9 cellular contexts compared by ENCODE assay signal in the genomic region with DNA sequence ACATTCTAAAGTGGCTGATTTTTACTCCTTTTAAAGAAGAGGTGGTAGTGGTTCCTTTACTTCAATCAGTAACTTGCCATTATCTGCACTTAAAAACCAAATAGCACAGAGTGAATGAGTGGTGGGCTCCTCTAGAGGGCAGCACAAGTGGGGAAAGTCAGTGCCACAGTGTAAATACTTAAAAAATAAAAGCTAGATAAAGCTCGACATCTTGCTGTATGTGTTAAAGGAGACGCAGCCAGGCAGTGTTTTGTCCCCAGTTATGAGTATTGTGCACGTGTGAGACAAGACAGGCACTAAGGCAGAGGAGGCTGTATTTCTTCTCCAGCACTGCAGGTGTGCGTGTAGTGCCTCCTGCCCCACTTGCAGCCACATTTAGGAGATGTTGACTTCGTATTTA. TPM values are rescaled to one million over a fixed set of nuclear protein-coding genes. Genes with fewer than 3 reads are reported as not detected.
DNase-seq lines count a peak whose midpoint lies in the region; ATAC-seq and TF ChIP-seq lines count a peak whose summit lies in the region.
"Had no signal": no experiment of that assay in that cellular context is flagged by ENCODE, and none has a peak within 500 bp of the region (broad histone marks: within the 10 kb centered on the region; RNA-seq: fewer than 3 reads in every experiment).

No MANE protein-coding gene starts in this region.

- peak in 5 of 6 experiments; percentile 24 to 44 (median 37) for TF ChIP-seq CTCF in upper lobe of left lung (IDR thresholded peaks at IDR 0.05)

- H3K9me3 ChIP-seq in upper lobe of left lung, result no peaks in the 10 kb centered on the region

- H3K4me3 ChIP-seq in upper lobe of left lung, result no peak overlapping the region

- POLR2A ChIA-PET in activated CD8-positive, alpha-beta T cell treated with anti-CD3 and anti-CD28 coated beads, Interleukin-2, amount 10 ng/mL, durations not matched to agents 7 days and 5 days (lab: Charles Lee), result no interaction called here

- TF ChIP-seq POLR2A in upper lobe of left lung (IDR thresholded peaks at IDR 0.05), result no peak

- H3K36me3 Mint-ChIP-seq in activated CD8-positive, alpha-beta T cell treated with anti-CD3 and anti-CD28 coated beads, Interleukin-2, amount 10 ng/mL, durations not matched to agents 7 days and 5 days (ENCODE audit: low read depth), result peaks cover 20% of the 10 kb centered on the region

- ATAC-seq in GM19025 (IDR thresholded peaks at IDR 0.05; ENCODE audit: low read depth, unreplicated experiment) (peak; percentile 66), upper lobe of left lung (ENCODE audit: low FRiP score in 2 of 2) (peak in 1 of 2 donors; percentile 63), GM18502 (IDR thresholded peaks at IDR 0.05; ENCODE audit: poor library complexity, unreplicated experiment) (no peak)
- ATAC-seq in activated CD8-positive, alpha-beta T cell treated with anti-CD3 and anti-CD28 coated beads, Interleukin-2, amount 10 ng/mL, durations not matched to agents 7 days and 5 days, result peak; percentile 71

- no peak overlapping the region for H3K4me3 Mint-ChIP-seq in activated CD8-positive, alpha-beta T cell treated with anti-CD3 and anti-CD28 coated beads, Interleukin-2, amount 10 ng/mL, durations not matched to agents 7 days and 5 days
- H3K4me3 Mint-ChIP-seq: natural killer cell treated with Interleukin-12 subunit alpha and Interleukin-12 subunit beta and Interleukin-15 and Interleukin-18, amount 100 ng/mL, for 72 hours had no signal

- H3K27ac Mint-ChIP-seq in activated CD8-positive, alpha-beta T cell treated with anti-CD3 and anti-CD28 coated beads, Interleukin-2, amount 10 ng/mL, durations not matched to agents 7 days and 5 days, result no peak overlapping the region
- H3K27ac Mint-ChIP-seq: natural killer cell treated with Interleukin-12 subunit alpha and Interleukin-12 subunit beta and Interleukin-15 and Interleukin-18, amount 100 ng/mL, for 72 hours had no signal

- WGBS in upper lobe of left lung, 2 donors, result 63 to 67% methylated on average over 5 of the region's 5 CpGs

- peaks cover 4% of the 10 kb centered on the region for H3K4me1 Mint-ChIP-seq in activated CD8-positive, alpha-beta T cell treated with anti-CD3 and anti-CD28 coated beads, Interleukin-2, amount 10 ng/mL, durations not matched to agents 7 days and 5 days (ENCODE audit: low read depth)

- no peak overlapping the region for H3K27ac ChIP-seq in upper lobe of left lung

- H3K27me3 Mint-ChIP-seq in activated CD8-positive, alpha-beta T cell treated with anti-CD3 and anti-CD28 coated beads, Interleukin-2, amount 10 ng/mL, durations not matched to agents 7 days and 5 days (ENCODE audit: low read depth), result no peaks in the 10 kb centered on the region
- H3K27me3 Mint-ChIP-seq: natural killer cell treated with Interleukin-12 subunit alpha and Interleukin-12 subunit beta and Interleukin-15 and Interleukin-18, amount 100 ng/mL, for 72 hours had no signal

- no peaks in the 10 kb centered on the region for H3K4me1 ChIP-seq in upper lobe of left lung

- DNase-seq in DMS 273 (lab: John Stamatoyannopoulos, UW; ENCODE audit: unreplicated experiment) (peak; percentile 44), LHCN-M2 (ENCODE audit: low read depth) (peak; percentile 56), iPS-NIHi7 (ENCODE audit: extremely low spot score) (peak; percentile 49), upper lobe of left lung (no peak)
- DNase-seq in activated CD8-positive, alpha-beta T cell treated with anti-CD3 and anti-CD28 coated beads, Interleukin-2, amount 10 ng/mL, durations not matched to agents 7 days and 5 days, result peak; percentile 45
- no peak for DNase-seq in activated CD8-positive, alpha-beta memory T cell treated with anti-CD3 and anti-CD28 coated beads, Interleukin-2, amount 50 U/mL, for 4 hours

- H3K36me3 ChIP-seq in upper lobe of left lung, result peaks cover 7 to 73% (median 22%) of the 10 kb centered on the region in 4 donors

- no peak for TF ChIP-seq EP300 in upper lobe of left lung (IDR thresholded peaks at IDR 0.05)

- H3K27me3 ChIP-seq in upper lobe of left lung, result no peaks in the 10 kb centered on the region

- CTCF ChIA-PET in activated CD8-positive, alpha-beta T cell treated with anti-CD3 and anti-CD28 coated beads, Interleukin-2, amount 10 ng/mL, durations not matched to agents 7 days and 5 days (lab: Charles Lee), result interaction anchor here (0.6 to 1.9 kb wide), 13 partner anchors 10 to 350 kb away, joined by 3 to 8 read pairs (median 4); no protein-coding TSS in a partner anchor

- H3K9me3 Mint-ChIP-seq in activated CD8-positive, alpha-beta T cell treated with anti-CD3 and anti-CD28 coated beads, Interleukin-2, amount 10 ng/mL, durations not matched to agents 7 days and 5 days (ENCODE audit: insufficient read depth), result no peaks in the 10 kb centered on the region
- H3K9me3 Mint-ChIP-seq: natural killer cell treated with Interleukin-12 subunit alpha and Interleukin-12 subunit beta and Interleukin-15 and Interleukin-18, amount 100 ng/mL, for 72 hours had no signal

RNA-seq across cellular contexts. Expression of gene NAP1L5, which starts 24.6 kb away (rescaled TPM):
- total RNA-seq in LHCN-M2 (2014; rRNA removed) (14.4 and 16.8 TPM in 2 replicates), upper lobe of left lung (1 to 10 TPM in 5 of 6 donors, not detected in 1; 1.5 to 3.0 (median 2.8) TPM)
- 9.1 TPM for polyA plus RNA-seq in LHCN-M2 (2012)
- 1 to 10 TPM; 4.6 to 4.8 TPM for total RNA-seq in activated CD8-positive, alpha-beta T cell treated with anti-CD3 and anti-CD28 coated beads, Interleukin-2, amount 10 ng/mL, durations not matched to agents 7 days and 5 days

Comparison
In these comparisons a context has a peak if more than half of its experiments do, and no peak if none do; other contexts are left out.
1. DNase-seq: peak in DMS 273 (single experiment), LHCN-M2 (single experiment), activated CD8-positive, alpha-beta T cell treated with anti-CD3 and anti-CD28 coated beads, Interleukin-2, amount 10 ng/mL, durations not matched to agents 7 days and 5 days (single experiment) and iPS-NIHi7 (single experiment); none in upper lobe of left lung (0 of 2) and activated CD8-positive, alpha-beta memory T cell treated with anti-CD3 and anti-CD28 coated beads, Interleukin-2, amount 50 U/mL, for 4 hours (single experiment).